In the genomic region with DNA sequence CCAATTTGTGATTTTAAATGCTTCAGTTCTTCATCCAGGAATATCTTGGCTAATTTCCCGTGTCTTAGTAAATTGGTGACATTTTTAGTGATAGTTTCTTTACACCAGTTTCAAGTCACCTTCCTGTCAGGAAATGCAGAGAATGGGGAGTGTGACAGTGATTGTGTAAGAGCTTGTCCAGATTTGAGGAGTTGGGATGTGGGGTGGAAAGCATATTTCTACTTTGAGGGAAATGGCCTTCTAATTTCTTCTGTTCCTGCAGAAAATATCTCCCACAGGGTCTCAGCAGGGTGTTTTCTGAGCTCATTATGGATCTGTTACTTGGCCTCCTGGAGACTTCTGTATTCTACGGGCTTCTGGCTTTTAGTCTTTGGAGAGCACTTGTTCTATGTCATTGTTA, we compare ENCODE assay signal across 15 cellular contexts.
"Had no signal": no experiment of that assay in that cellular context is flagged by ENCODE, and none has a peak within 500 bp of the region (broad histone marks: within the 10 kb centered on the region; RNA-seq: fewer than 3 reads in every experiment).

No MANE protein-coding gene starts in this region.

- H3K27ac ChIP-seq: gastrocnemius medialis, heart right ventricle, pancreas had no signal

- H3K36me3 ChIP-seq: gastrocnemius medialis, heart right ventricle, pancreas had no signal

- DNase-seq: effector memory CD4-positive, alpha-beta T cell; gastrocnemius medialis; heart right ventricle; hypothalamus; kidney glomerular epithelial cell; naive thymus-derived CD4-positive, alpha-beta T cell; pancreas; right cardiac atrium; stimulated activated CD4-positive, alpha-beta T cell treated with anti-CD3 and anti-CD28 coated beads, Interleukin-2, amount 100 ng/mL, for 48 hours; stimulated activated naive CD4-positive, alpha-beta T cell treated with Interleukin-2 at 50 U/mL for 16 hours; trophoblast cell had no signal

- H3K4me2 ChIP-seq: smooth muscle cell had no signal

- H3K27me3 ChIP-seq: gastrocnemius medialis, heart right ventricle, pancreas had no signal

- H3K4me1 ChIP-seq: gastrocnemius medialis, heart right ventricle, pancreas had no signal

- H3K4me3 ChIP-seq: gastrocnemius medialis, heart right ventricle, pancreas, smooth muscle cell had no signal

- H3K9me3 ChIP-seq: gastrocnemius medialis, heart right ventricle, pancreas had no signal

- ATAC-seq: esophagus mucosa; gastrocnemius medialis; heart right ventricle; naive thymus-derived CD4-positive, alpha-beta T cell; pancreas; right cardiac atrium had no signal

- FAIRE-seq: endometrium, islet of Langerhans, pancreas had no signal
